In genomic region chr1:236395780-236396664, GRCh38 we compare ENCODE assay signal across 8 cellular contexts.
DNase-seq lines count a peak whose midpoint lies in the region; ATAC-seq and TF ChIP-seq lines count a peak whose summit lies in the region.

No MANE protein-coding gene starts in this region.

- TF ChIP-seq CTCF in WERI-Rb-1 (IDR thresholded peaks at IDR 0.05; ENCODE audit: low read depth, low read length): no peak

- H3K4me3 ChIP-seq in WERI-Rb-1 (ENCODE audit: low read depth, low read length) (peak overlapping the region; percentile 74), skeletal muscle cell (ENCODE audit: low read depth, low read length) (peak overlapping the region; percentile 60)

- peak; percentile 10 for ATAC-seq in GM19351 (IDR thresholded peaks at IDR 0.05; ENCODE audit: unreplicated experiment)
- ATAC-seq in GM18502 (IDR thresholded peaks at IDR 0.05; ENCODE audit: poor library complexity, unreplicated experiment): no peak
- no peak for ATAC-seq in GM21390 (IDR thresholded peaks at IDR 0.05; ENCODE audit: unreplicated experiment)
- no peak for ATAC-seq in HG03378 (IDR thresholded peaks at IDR 0.05; ENCODE audit: unreplicated experiment)

- no peaks in the 10 kb centered on the region for H3K36me3 ChIP-seq in WERI-Rb-1

- H3K27me3 ChIP-seq in WERI-Rb-1 (ENCODE audit: insufficient read depth, low read depth, severe bottlenecking): peaks cover 3% of the 10 kb centered on the region

- no peaks in the 10 kb centered on the region for H3K9me3 ChIP-seq in WERI-Rb-1 (ENCODE audit: severe bottlenecking)

- H3K27ac ChIP-seq in WERI-Rb-1: peak overlapping the region; percentile 6; the same call in 1 of the 2 replicates

- DNase-seq in 8988T (peak; percentile 33), WERI-Rb-1 (peak; percentile 21), germinal center (ENCODE audit: low spot score) (peak; percentile 9), skeletal muscle cell (ENCODE audit: low read depth) (no peak)
